2 cellular contexts compared by ENCODE assay signal in the genomic region with DNA sequence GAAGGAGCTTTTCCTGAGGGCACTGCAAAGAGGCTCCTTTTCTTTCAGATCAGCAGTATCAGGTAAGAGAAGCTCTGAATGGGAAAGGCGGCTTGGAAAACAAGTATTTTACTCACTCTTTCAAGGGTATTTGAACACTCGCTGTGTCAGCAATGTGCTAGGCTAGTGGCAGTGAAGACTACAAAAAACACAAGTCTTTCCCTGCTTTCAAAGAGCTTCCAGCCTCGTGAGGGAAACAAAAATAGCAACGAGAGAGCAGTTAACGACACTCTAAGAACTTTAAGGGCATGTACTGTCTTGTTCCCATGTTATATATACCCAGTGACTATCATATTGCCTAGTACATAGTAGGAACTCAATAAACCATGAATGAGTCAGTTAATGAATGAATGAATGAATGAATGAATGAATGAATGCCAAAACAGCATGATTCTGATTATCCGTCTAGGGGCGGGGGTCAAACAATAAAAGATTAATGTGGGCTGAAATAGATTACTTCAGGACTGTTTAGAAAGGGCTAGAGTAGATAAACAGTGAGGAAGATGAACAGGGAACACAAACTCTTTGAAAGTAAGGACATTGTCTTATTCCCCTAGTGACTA.
TF ChIP-seq lines count a peak whose summit lies in the region.

No MANE protein-coding gene starts in this region.

TF ChIP-seq in IMR-90, 13 proteins besides CTCF, POLR2A, EP300 and RAD21:
- peak; percentile 58 for TF ChIP-seq MAFK (IDR thresholded peaks at IDR 0.05; ENCODE audit: low read depth, low read length)
- TF ChIP-seq, protein P1, sequence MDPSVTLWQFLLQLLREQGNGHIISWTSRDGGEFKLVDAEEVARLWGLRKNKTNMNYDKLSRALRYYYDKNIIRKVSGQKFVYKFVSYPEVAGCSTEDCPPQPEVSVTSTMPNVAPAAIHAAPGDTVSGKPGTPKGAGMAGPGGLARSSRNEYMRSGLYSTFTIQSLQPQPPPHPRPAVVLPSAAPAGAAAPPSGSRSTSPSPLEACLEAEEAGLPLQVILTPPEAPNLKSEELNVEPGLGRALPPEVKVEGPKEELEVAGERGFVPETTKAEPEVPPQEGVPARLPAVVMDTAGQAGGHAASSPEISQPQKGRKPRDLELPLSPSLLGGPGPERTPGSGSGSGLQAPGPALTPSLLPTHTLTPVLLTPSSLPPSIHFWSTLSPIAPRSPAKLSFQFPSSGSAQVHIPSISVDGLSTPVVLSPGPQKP (IDR thresholded peaks at IDR 0.05; ENCODE audit: borderline replicate concordance, low read depth, low read length): no peak

TF ChIP-seq in neural cell, 6 proteins besides CTCF, POLR2A, EP300 and RAD21:
- no peak for TF ChIP-seq TAF1 (IDR thresholded peaks at IDR 0.05; ENCODE audit: low read depth)
- TF ChIP-seq, protein P2, sequence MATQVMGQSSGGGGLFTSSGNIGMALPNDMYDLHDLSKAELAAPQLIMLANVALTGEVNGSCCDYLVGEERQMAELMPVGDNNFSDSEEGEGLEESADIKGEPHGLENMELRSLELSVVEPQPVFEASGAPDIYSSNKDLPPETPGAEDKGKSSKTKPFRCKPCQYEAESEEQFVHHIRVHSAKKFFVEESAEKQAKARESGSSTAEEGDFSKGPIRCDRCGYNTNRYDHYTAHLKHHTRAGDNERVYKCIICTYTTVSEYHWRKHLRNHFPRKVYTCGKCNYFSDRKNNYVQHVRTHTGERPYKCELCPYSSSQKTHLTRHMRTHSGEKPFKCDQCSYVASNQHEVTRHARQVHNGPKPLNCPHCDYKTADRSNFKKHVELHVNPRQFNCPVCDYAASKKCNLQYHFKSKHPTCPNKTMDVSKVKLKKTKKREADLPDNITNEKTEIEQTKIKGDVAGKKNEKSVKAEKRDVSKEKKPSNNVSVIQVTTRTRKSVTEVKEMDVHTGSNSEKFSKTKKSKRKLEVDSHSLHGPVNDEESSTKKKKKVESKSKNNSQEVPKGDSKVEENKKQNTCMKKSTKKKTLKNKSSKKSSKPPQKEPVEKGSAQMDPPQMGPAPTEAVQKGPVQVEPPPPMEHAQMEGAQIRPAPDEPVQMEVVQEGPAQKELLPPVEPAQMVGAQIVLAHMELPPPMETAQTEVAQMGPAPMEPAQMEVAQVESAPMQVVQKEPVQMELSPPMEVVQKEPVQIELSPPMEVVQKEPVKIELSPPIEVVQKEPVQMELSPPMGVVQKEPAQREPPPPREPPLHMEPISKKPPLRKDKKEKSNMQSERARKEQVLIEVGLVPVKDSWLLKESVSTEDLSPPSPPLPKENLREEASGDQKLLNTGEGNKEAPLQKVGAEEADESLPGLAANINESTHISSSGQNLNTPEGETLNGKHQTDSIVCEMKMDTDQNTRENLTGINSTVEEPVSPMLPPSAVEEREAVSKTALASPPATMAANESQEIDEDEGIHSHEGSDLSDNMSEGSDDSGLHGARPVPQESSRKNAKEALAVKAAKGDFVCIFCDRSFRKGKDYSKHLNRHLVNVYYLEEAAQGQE (IDR thresholded peaks at IDR 0.05; ENCODE audit: borderline replicate concordance): no peak
- TF ChIP-seq MXI1 (conservative IDR thresholded peaks at IDR 0.05; ENCODE audit: poor library complexity, severe bottlenecking): peak; percentile 39
- TF ChIP-seq SMC3 (conservative IDR thresholded peaks at IDR 0.05; ENCODE audit: poor library complexity): no peak
- TF ChIP-seq POLR2AphosphoS5 (IDR thresholded peaks at IDR 0.05): no peak
